In genomic region chr1:212060632-212061472, GRCh38 we compare ENCODE assay signal across 22 cellular contexts.
A peak's percentile ranks its signal among the peaks of the same experiment; 100 is the strongest.
DNase-seq lines count a peak whose midpoint lies in the region; ATAC-seq, FAIRE-seq and TF ChIP-seq lines count a peak whose summit lies in the region.
"Had no signal": no experiment of that assay in that cellular context is flagged by ENCODE, and none has a peak within 500 bp of the region (broad histone marks: within the 10 kb centered on the region; RNA-seq: fewer than 3 reads in every experiment).

No MANE protein-coding gene starts in this region.

- TF ChIP-seq CTCF in D721Med (IDR thresholded peaks at IDR 0.05; ENCODE audit: insufficient read depth, missing control alignments) (no peak), epithelial cell of esophagus (IDR thresholded peaks at IDR 0.05; ENCODE audit: insufficient read depth, low read depth, low read length, missing control alignments) (no peak)

- ATAC-seq in GM18519 (IDR thresholded peaks at IDR 0.05; ENCODE audit: low FRiP score, unreplicated experiment): no peak
- ATAC-seq: left lobe of liver; mucosa of descending colon; stimulated activated naive B cell treated with anti-CD40 and anti-IgM and Interleukin-4, amounts not matched to agents 10 μg/mL and 1 μg/mL and 100 μg/mL, for 72 hours had no signal

- DNase-seq in NCI-H1105 treated with DMSO at 0.1 percent for 48 hours (lab: John Stamatoyannopoulos, UW): peak; percentile 23
- no peak for DNase-seq in NCI-H1105 (lab: John Stamatoyannopoulos, UW)
- no peak for DNase-seq in D721Med (ENCODE audit: insufficient read length, low spot score)
- peak; percentile 25 for DNase-seq in RCC 7860 (ENCODE audit: low spot score)
- DNase-seq in epithelial cell of esophagus (ENCODE audit: low read depth): peak; percentile 28
- no peak for DNase-seq in NCI-H1048 (lab: John Stamatoyannopoulos, UW)
- no peak for DNase-seq in DMS153 treated with DMSO at 0.1 percent for 48 hours (lab: John Stamatoyannopoulos, UW; ENCODE audit: unreplicated experiment)
- DNase-seq: foreskin melanocyte; mucosa of descending colon; NCI-H1694; NCI-H510A; stimulated activated naive B cell treated with anti-CD40 and anti-IgM and Interleukin-4, amounts not matched to agents 10 μg/mL and 1 μg/mL and 100 μg/mL, for 72 hours; T1000; thyroid gland had no signal

- FAIRE-seq in D721Med (lab: Jason Lieb, UNC) (peak; percentile 87), RCC 7860 (lab: Jason Lieb, UNC) (no peak)
- FAIRE-seq: A204.1, colon, endothelial cell of umbilical vein had no signal

- H3K4me3 ChIP-seq in epithelial cell of esophagus (ENCODE audit: low read length): no peak overlapping the region
- H3K4me3 ChIP-seq: ascending aorta; BLaER1 treated with 17β-estradiol and CSF1 and Interleukin-3, amounts not matched to agents 10 nM and 100 nM; mucosa of descending colon; SJCRH30; thyroid gland had no signal

Comparison
In these comparisons a context has a peak if more than half of its experiments do, and no peak if none do; other contexts are left out.
1. DNase-seq: peak in NCI-H1105 treated with DMSO at 0.1 percent for 48 hours (single experiment), RCC 7860 (single experiment) and epithelial cell of esophagus (single experiment); none in NCI-H1105 (single experiment), D721Med (single experiment), NCI-H1048 (single experiment) and DMS153 treated with DMSO at 0.1 percent for 48 hours (single experiment).